ENCODE assay signal across 1 cellular context in genomic region chr14:102727336-102728095, GRCh38.
TF ChIP-seq lines count a peak whose summit lies in the region.

No MANE protein-coding gene starts in this region.

TF ChIP-seq in WTC11, 78 proteins besides CTCF, POLR2A, EP300 and RAD21 (continued from another document):
- TF ChIP-seq USF1 (CRISPR knock-in tag; IDR thresholded peaks at IDR 0.05) (no peak), CBFB (CRISPR knock-in tag; IDR thresholded peaks at IDR 0.05; ENCODE audit: low read depth) (no peak), ELF4 (CRISPR knock-in tag; IDR thresholded peaks at IDR 0.05; ENCODE audit: low read depth) (no peak), ETV6 (CRISPR knock-in tag; IDR thresholded peaks at IDR 0.05) (no peak)
